25 cellular contexts compared by ENCODE assay signal in genomic region chr5:71780597-71780996, GRCh38.
"Had no signal": no experiment of that assay in that cellular context is flagged by ENCODE, and none has a peak within 500 bp of the region (broad histone marks: within the 10 kb centered on the region; RNA-seq: fewer than 3 reads in every experiment).

No MANE protein-coding gene starts in this region.

- FAIRE-seq: pancreas, small intestine had no signal

- H3K27ac ChIP-seq: pancreas, psoas muscle, right lobe of liver, sigmoid colon, stomach, thyroid gland, tibial nerve, upper lobe of left lung, vagina had no signal

- H3K4me3 ChIP-seq: pancreas, psoas muscle, right lobe of liver, sigmoid colon, stomach, thoracic aorta, thyroid gland, tibial nerve, upper lobe of left lung, vagina had no signal

- DNase-seq: naive thymus-derived CD4-positive, alpha-beta T cell; natural killer cell; pancreas; psoas muscle; right cardiac atrium; right lobe of liver; sigmoid colon; small intestine; stimulated activated CD4-positive, alpha-beta T cell treated with anti-CD3 and anti-CD28 coated beads, Interleukin-15, amount 100 ng/mL, for 24 hours; stimulated activated CD4-positive, alpha-beta T cell treated with anti-CD3 and anti-CD28 coated beads, Interleukin-2, amount 100 ng/mL, for 24 hours; stimulated activated CD4-positive, alpha-beta T cell treated with anti-CD3 and anti-CD28 coated beads, Interleukin-2, amount 100 ng/mL, for 48 hours; stimulated activated CD4-positive, alpha-beta T cell treated with anti-CD3 and anti-CD28 coated beads, Interleukin-4, amount 100 ng/mL, for 24 hours; stimulated activated naive B cell treated with anti-CD40 and anti-IgM and Interleukin-4, amounts not matched to agents 10 μg/mL and 1 μg/mL and 100 μg/mL, for 72 hours; stimulated activated naive CD4-positive, alpha-beta T cell treated with Interleukin-2 at 50 U/mL for 16 hours; stomach; thyroid gland; trophoblast cell; upper lobe of left lung had no signal

- H3K27ac Mint-ChIP-seq: naive thymus-derived CD4-positive, alpha-beta T cell; natural killer cell; nephron; progenitor cell of endocrine pancreas; stimulated activated effector memory CD8-positive, alpha-beta T cell treated with anti-CD3 and anti-CD28 coated beads, Interleukin-12 subunit alpha, Interleukin-12 subunit beta, amount 100 ng/mL, for 72 hours; stimulated activated naive B cell treated with anti-CD40 and anti-IgM and Interleukin-4, amounts not matched to agents 10 μg/mL and 1 μg/mL and 100 μg/mL, for 72 hours; stimulated activated naive CD8-positive, alpha-beta T cell treated with anti-CD3 and anti-CD28 coated beads, Interleukin-15, Interleukin-2, amounts not matched to agents 100 ng/mL and 50 ng/mL, for 24 hours had no signal

- H3K36me3 ChIP-seq: pancreas, right lobe of liver, sigmoid colon, stomach, thoracic aorta, thyroid gland, tibial nerve, upper lobe of left lung, vagina had no signal

- H3K36me3 Mint-ChIP-seq: natural killer cell; stimulated activated effector memory CD8-positive, alpha-beta T cell treated with anti-CD3 and anti-CD28 coated beads, Interleukin-12 subunit alpha, Interleukin-12 subunit beta, amount 100 ng/mL, for 72 hours; stimulated activated naive B cell treated with anti-CD40 and anti-IgM and Interleukin-4, amounts not matched to agents 10 μg/mL and 1 μg/mL and 100 μg/mL, for 72 hours had no signal

- H3K4me1 Mint-ChIP-seq: stimulated activated effector memory CD8-positive, alpha-beta T cell treated with anti-CD3 and anti-CD28 coated beads, Interleukin-12 subunit alpha, Interleukin-12 subunit beta, amount 100 ng/mL, for 72 hours had no signal

- H3K27me3 ChIP-seq: pancreas, right lobe of liver, sigmoid colon, stomach, thyroid gland, tibial nerve, upper lobe of left lung, vagina had no signal

- H3K4me1 ChIP-seq: right lobe of liver, thyroid gland had no signal

- H3K9me3 Mint-ChIP-seq: natural killer cell; nephron; stimulated activated effector memory CD8-positive, alpha-beta T cell treated with anti-CD3 and anti-CD28 coated beads, Interleukin-12 subunit alpha, Interleukin-12 subunit beta, amount 100 ng/mL, for 72 hours; stimulated activated naive B cell treated with anti-CD40 and anti-IgM and Interleukin-4, amounts not matched to agents 10 μg/mL and 1 μg/mL and 100 μg/mL, for 72 hours; stimulated activated naive CD8-positive, alpha-beta T cell treated with anti-CD3 and anti-CD28 coated beads, Interleukin-15, Interleukin-2, amounts not matched to agents 100 ng/mL and 50 ng/mL, for 24 hours had no signal

- H3K9me3 ChIP-seq: pancreas, psoas muscle, right lobe of liver, sigmoid colon, stomach, thoracic aorta, thyroid gland, tibial nerve, upper lobe of left lung, vagina had no signal

- H3K4me3 Mint-ChIP-seq: naive thymus-derived CD4-positive, alpha-beta T cell; natural killer cell; nephron; stimulated activated effector memory CD8-positive, alpha-beta T cell treated with anti-CD3 and anti-CD28 coated beads, Interleukin-12 subunit alpha, Interleukin-12 subunit beta, amount 100 ng/mL, for 72 hours; stimulated activated naive B cell treated with anti-CD40 and anti-IgM and Interleukin-4, amounts not matched to agents 10 μg/mL and 1 μg/mL and 100 μg/mL, for 72 hours; stimulated activated naive CD8-positive, alpha-beta T cell treated with anti-CD3 and anti-CD28 coated beads, Interleukin-15, Interleukin-2, amounts not matched to agents 100 ng/mL and 50 ng/mL, for 24 hours had no signal
